In genomic region chr5:71782393-71782770, GRCh38 we compare ENCODE assay signal across 8 cellular contexts.
A peak's percentile ranks its signal among the peaks of the same experiment; 100 is the strongest.
DNase-seq lines count a peak whose midpoint lies in the region; ATAC-seq and TF ChIP-seq lines count a peak whose summit lies in the region.

No MANE protein-coding gene starts in this region.

- H3K9me3 Mint-ChIP-seq in activated CD4-positive, alpha-beta T cell treated with anti-CD3 and anti-CD28 coated beads for 36 hours (ENCODE audit: low read depth), result no peaks in the 10 kb centered on the region
- no peaks in the 10 kb centered on the region for H3K9me3 Mint-ChIP-seq in activated T-helper 17 cell treated with anti-CD3 and anti-CD28 coated beads, Interleukin-2, amount 50 U/mL, for 72 hours

- peak overlapping the region in 1 of 2 donors; percentile 13 for H3K4me3 ChIP-seq in prostate gland

- H3K27ac ChIP-seq in prostate gland, result peak overlapping the region; percentile 32 to 34

- H3K27me3 Mint-ChIP-seq in activated CD4-positive, alpha-beta T cell treated with anti-CD3 and anti-CD28 coated beads for 36 hours, result peaks cover 2% of the 10 kb centered on the region
- H3K27me3 Mint-ChIP-seq in activated T-helper 17 cell treated with anti-CD3 and anti-CD28 coated beads, Interleukin-2, amount 50 U/mL, for 72 hours, result peaks cover 17% of the 10 kb centered on the region

- H3K27ac Mint-ChIP-seq in activated CD4-positive, alpha-beta T cell treated with anti-CD3 and anti-CD28 coated beads for 36 hours, result no peak overlapping the region
- H3K27ac Mint-ChIP-seq in activated T-helper 17 cell treated with anti-CD3 and anti-CD28 coated beads, Interleukin-2, amount 50 U/mL, for 72 hours, result no peak overlapping the region

- POLR2A ChIA-PET in activated CD4-positive, alpha-beta T cell treated with anti-CD3 and anti-CD28 coated beads for 36 hours (lab: Charles Lee), result no interaction called here

- TF ChIP-seq CTCF in prostate gland (IDR thresholded peaks at IDR 0.05) (no peak), GM13976 (IDR thresholded peaks at IDR 0.05; ENCODE audit: borderline replicate concordance, control extremely low read depth, extremely low read depth, insufficient read depth, missing control alignments) (no peak)

- H3K36me3 ChIP-seq in prostate gland, result no peaks in the 10 kb centered on the region

- H3K9me3 ChIP-seq in prostate gland, result no peaks in the 10 kb centered on the region

- H3K36me3 Mint-ChIP-seq in activated CD4-positive, alpha-beta T cell treated with anti-CD3 and anti-CD28 coated beads for 36 hours (ENCODE audit: low read depth), result no peaks in the 10 kb centered on the region
- no peaks in the 10 kb centered on the region for H3K36me3 Mint-ChIP-seq in activated T-helper 17 cell treated with anti-CD3 and anti-CD28 coated beads, Interleukin-2, amount 50 U/mL, for 72 hours (ENCODE audit: low read depth)

- DNase-seq in activated CD4-positive, alpha-beta T cell treated with anti-CD3 and anti-CD28 coated beads for 36 hours, result peak; percentile 21
- no peak for DNase-seq in activated CD4-positive, alpha-beta T cell treated with anti-CD3 and anti-CD28 coated beads for 1 hour
- DNase-seq in prostate gland (ENCODE audit: low spot score), result no peak
- no peak for DNase-seq in GM13976 (ENCODE audit: low spot score)
- DNase-seq in Kasumi-1 (lab: John Stamatoyannopoulos, UW), result no peak
- no peak for DNase-seq in stimulated activated CD4-positive, alpha-beta T cell treated with anti-CD3 and anti-CD28 coated beads, Interleukin-12 subunit alpha, Interleukin-12 subunit beta, amount 100 ng/mL, for 4 hours

- peak overlapping the region; percentile 29 for H3K4me3 Mint-ChIP-seq in activated CD4-positive, alpha-beta T cell treated with anti-CD3 and anti-CD28 coated beads for 36 hours
- H3K4me3 Mint-ChIP-seq in activated T-helper 17 cell treated with anti-CD3 and anti-CD28 coated beads, Interleukin-2, amount 50 U/mL, for 72 hours, result peak overlapping the region; percentile 65

- 42% methylated on average over 3 of the region's 3 CpGs for WGBS in prostate gland

- no peaks in the 10 kb centered on the region for H3K27me3 ChIP-seq in prostate gland (replicated peaks; ENCODE audit: insufficient read depth)

- H3K4me1 ChIP-seq in prostate gland (replicated peaks), result no peaks in the 10 kb centered on the region

- TF ChIP-seq POLR2A in prostate gland (IDR thresholded peaks at IDR 0.05), result no peak

- CTCF ChIA-PET in activated CD4-positive, alpha-beta T cell treated with anti-CD3 and anti-CD28 coated beads for 36 hours (lab: Charles Lee), result interaction anchor here (0.6 to 2.1 kb wide), 5 partner anchors 8 to 526 kb away, joined by 3 to 10 read pairs (median 4); no protein-coding TSS in a partner anchor

- peaks cover 26% of the 10 kb centered on the region for H3K4me1 Mint-ChIP-seq in activated CD4-positive, alpha-beta T cell treated with anti-CD3 and anti-CD28 coated beads for 36 hours
- peaks cover 14% of the 10 kb centered on the region for H3K4me1 Mint-ChIP-seq in activated T-helper 17 cell treated with anti-CD3 and anti-CD28 coated beads, Interleukin-2, amount 50 U/mL, for 72 hours

- peak; percentile 13 for ATAC-seq in activated CD4-positive, alpha-beta T cell treated with anti-CD3 and anti-CD28 coated beads for 36 hours
- ATAC-seq in HG02610 (IDR thresholded peaks at IDR 0.05; ENCODE audit: unreplicated experiment), result peak; percentile 31
- peak; percentile 34 for ATAC-seq in activated T-helper 17 cell treated with anti-CD3 and anti-CD28 coated beads, Interleukin-2, amount 50 U/mL, for 72 hours (replicated peaks)

- in situ Hi-C loops in GM13976 (cut with MboI; ENCODE audit: low sequenced_read_pairs, unreplicated experiment), result loop anchor here (25.0 kb wide), 1 partner anchor 530 kb away; the partner anchor contains the start of genes MRPS27 and PTCD2

- intact Hi-C loops in activated CD4-positive, alpha-beta T cell treated with anti-CD3 and anti-CD28 coated beads for 36 hours (cut with DNase I, micrococcal nuclease), result loop anchor here (2.0 to 10.0 kb wide), 5 partner anchors 102 to 526 kb away; no protein-coding TSS in a partner anchor
- intact Hi-C loops in prostate gland (cut with DNase I), result loop anchor here (5.0 to 10.0 kb wide), 2 partner anchors 325 to 422 kb away; partner anchors contain the start of gene MAP1B
